ENCODE assay signal across 10 cellular contexts in genomic region chr5:68273717-68274409, GRCh38. TPM values are rescaled to one million over a fixed set of nuclear protein-coding genes. Genes with fewer than 3 reads are reported as not detected.
DNase-seq lines count a peak whose midpoint lies in the region; ATAC-seq and TF ChIP-seq lines count a peak whose summit lies in the region.
"Had no signal": no experiment of that assay in that cellular context is flagged by ENCODE, and none has a peak within 500 bp of the region (broad histone marks: within the 10 kb centered on the region; RNA-seq: fewer than 3 reads in every experiment).

No MANE protein-coding gene starts in this region.

- peaks cover 3% of the 10 kb centered on the region for H3K27me3 Mint-ChIP-seq in type B pancreatic cell

- H3K27ac Mint-ChIP-seq in type B pancreatic cell = no peak overlapping the region

- H3K4me1 Mint-ChIP-seq in type B pancreatic cell (ENCODE audit: unreplicated experiment) = peaks cover 36% of the 10 kb centered on the region

- no peak for TF ChIP-seq CTCF in type B pancreatic cell (conservative IDR thresholded peaks at IDR 0.05)

- intact Hi-C loops in left ventricle myocardium superior (cut with micrococcal nuclease) = loop anchor here (10.0 kb wide), 1 partner anchor 1029 kb away; no protein-coding TSS in a partner anchor

- peaks cover 45% of the 10 kb centered on the region for H3K36me3 Mint-ChIP-seq in type B pancreatic cell

- no peaks in the 10 kb centered on the region for H3K9me3 Mint-ChIP-seq in type B pancreatic cell

- DNase-seq in left ventricle myocardium superior (peak; percentile 25), type B pancreatic cell (ENCODE audit: extremely low spot score, unreplicated experiment) (no peak), NCI-H2171 (lab: John Stamatoyannopoulos, UW) (no peak)
- DNase-seq in effector CD8-positive, alpha-beta T cell (lab: John Stamatoyannopoulos, UW) = no peak
- DNase-seq: activated effector memory CD4-positive, alpha-beta T cell treated with Interleukin-2 at 50 U/mL for 16 hours; NCI-H2029 had no signal

- no peak overlapping the region for H3K4me3 Mint-ChIP-seq in type B pancreatic cell

- peak; percentile 67 for ATAC-seq in GM18502 (IDR thresholded peaks at IDR 0.05; ENCODE audit: poor library complexity, unreplicated experiment)
- peak; percentile 76 for ATAC-seq in GM21447 (IDR thresholded peaks at IDR 0.05; ENCODE audit: unreplicated experiment)
- peak; percentile 63 for ATAC-seq in HG03521 (IDR thresholded peaks at IDR 0.05; ENCODE audit: unreplicated experiment)
- ATAC-seq in left ventricle myocardium superior = peak; percentile 87
- ATAC-seq in HG03196 (IDR thresholded peaks at IDR 0.05; ENCODE audit: unreplicated experiment) = no peak

RNA-seq across cellular contexts. Expression of gene PIK3R1, which starts 58.3 kb away (rescaled TPM):
- total RNA-seq in left ventricle myocardium superior = 119 TPM
- 41.6 and 110 TPM in 2 replicates for total RNA-seq in type B pancreatic cell (ENCODE audit: low replicate concordance)
